Comparison of ENCODE assay signal across 16 cellular contexts in genomic region chr2:143264851-143265250, GRCh38.
DNase-seq lines count a peak whose midpoint lies in the region; TF ChIP-seq lines count a peak whose summit lies in the region.
"Had no signal": no experiment of that assay in that cellular context is flagged by ENCODE, and none has a peak within 500 bp of the region (broad histone marks: within the 10 kb centered on the region; RNA-seq: fewer than 3 reads in every experiment).

No MANE protein-coding gene starts in this region.

- no peak overlapping the region for H3K27ac ChIP-seq in prostate gland
- H3K27ac ChIP-seq: foreskin keratinocyte had no signal

- no peak for TF ChIP-seq CTCF in prostate gland (IDR thresholded peaks at IDR 0.05)

- no peaks in the 10 kb centered on the region for H3K36me3 ChIP-seq in prostate gland

- 11% methylated on average over 2 of the region's 2 CpGs for WGBS in prostate gland

- no peaks in the 10 kb centered on the region for H3K27me3 ChIP-seq in prostate gland (replicated peaks; ENCODE audit: insufficient read depth)
- H3K27me3 ChIP-seq: foreskin keratinocyte had no signal

- no peak for TF ChIP-seq POLR2A in prostate gland (IDR thresholded peaks at IDR 0.05)

- no peaks in the 10 kb centered on the region for H3K9me3 ChIP-seq in prostate gland
- H3K9me3 ChIP-seq: mucosa of descending colon had no signal

- no peak overlapping the region for H3K4me3 ChIP-seq in prostate gland
- H3K4me3 ChIP-seq: mucosa of descending colon had no signal

- H3K4me1 ChIP-seq in prostate gland (replicated peaks), result no peaks in the 10 kb centered on the region
- H3K4me1 ChIP-seq: foreskin keratinocyte had no signal

- peak; percentile 81 for DNase-seq in EH (ENCODE audit: low read depth)
- peak; percentile 68 for DNase-seq in NCI-H226
- peak; percentile 91 for DNase-seq in fibroblast of gingiva (ENCODE audit: low read depth)
- peak; percentile 48 for DNase-seq in prostate gland (ENCODE audit: low spot score)
- DNase-seq in nucleus accumbens (lab: John Stamatoyannopoulos, UW), result no peak
- DNase-seq in NCI-H2029 treated with DMSO at 0.1 percent for 48 hours (lab: John Stamatoyannopoulos, UW), result no peak
- no peak for DNase-seq in ecto neural progenitor cell (ENCODE audit: low spot score)
- DNase-seq in NCI-H82 (lab: John Stamatoyannopoulos, UW), result no peak
- DNase-seq: CD8-positive, alpha-beta T cell; cerebellar nuclear complex; islet precursor cell; mucosa of descending colon; NCI-H2107; retina; substantia nigra had no signal

- intact Hi-C loops in prostate gland (cut with DNase I), result no loop called here

Comparison
In these comparisons a context has a peak if more than half of its experiments do, and no peak if none do; other contexts are left out.
1. DNase-seq: peak in EH (single experiment), NCI-H226 (single experiment), fibroblast of gingiva (single experiment) and prostate gland (single experiment); none in nucleus accumbens (0 of 56), NCI-H2029 treated with DMSO at 0.1 percent for 48 hours (single experiment), ecto neural progenitor cell (single experiment) and NCI-H82 (single experiment).